ENCODE assay signal across 8 cellular contexts in the genomic region with DNA sequence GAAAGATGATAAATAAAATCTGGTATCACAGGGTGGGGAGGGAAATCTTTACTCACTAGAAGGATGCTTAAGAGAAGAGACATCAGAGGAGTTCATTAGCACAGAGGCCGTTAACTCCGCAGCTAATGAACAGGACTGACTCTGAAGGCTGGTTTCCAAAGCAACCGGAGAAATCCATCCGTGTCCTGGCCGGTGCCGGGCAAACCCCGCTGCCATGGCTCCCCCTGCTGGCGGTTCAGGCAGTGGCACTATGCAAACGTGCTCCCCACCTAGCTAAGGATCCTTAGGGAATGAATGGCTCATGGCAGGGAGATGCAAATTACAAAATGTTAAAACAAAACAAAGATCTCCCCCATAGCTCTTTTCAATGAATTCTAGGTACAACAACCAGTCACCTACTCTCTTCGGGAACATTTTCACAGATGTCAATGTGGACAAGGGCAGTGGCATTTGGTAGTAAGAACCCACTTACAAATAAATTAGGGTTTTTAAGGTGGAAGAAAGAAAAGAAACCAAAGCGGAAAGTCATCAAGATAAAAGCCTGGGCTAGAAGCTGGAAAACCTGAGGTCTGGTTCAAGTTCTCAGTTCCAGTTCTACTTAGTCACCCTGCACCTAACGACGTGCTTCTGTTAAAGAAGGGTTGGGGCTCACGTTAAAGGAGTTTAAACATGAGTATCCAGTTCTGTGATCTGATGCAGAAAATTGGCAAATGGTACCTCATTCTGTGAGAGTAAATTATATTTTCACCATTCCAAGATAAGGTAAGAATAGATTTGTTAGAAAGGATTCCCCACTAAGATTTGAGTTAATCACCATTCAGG.
DNase-seq lines count a peak whose midpoint lies in the region; ATAC-seq and TF ChIP-seq lines count a peak whose summit lies in the region.

No MANE protein-coding gene starts in this region.

- H3K27me3 Mint-ChIP-seq in type B pancreatic cell, result no peaks in the 10 kb centered on the region

- H3K9me3 Mint-ChIP-seq in type B pancreatic cell, result no peaks in the 10 kb centered on the region

- DNase-seq in SKM-1 treated with dmso at 0.1 percent for 144 hours (lab: John Stamatoyannopoulos, UW; ENCODE audit: unreplicated experiment) (peak; percentile 1), SKM-1 (lab: John Stamatoyannopoulos, UW; ENCODE audit: unreplicated experiment) (no peak), RKO (ENCODE audit: low spot score) (peak; percentile 80), glomerular visceral epithelial cell (ENCODE audit: extremely low spot score) (peak; percentile 75), ovary (peak; percentile 80 to 91 (median 87)), type B pancreatic cell (ENCODE audit: extremely low spot score, unreplicated experiment) (peak; percentile 83)
- peak; percentile 29 for DNase-seq in activated gamma-delta T cell treated with anti-CD3 and anti-CD28 coated beads, Interleukin-2, amount 50 U/mL, for 16 hours (ENCODE audit: low read depth)

- peaks cover 2% of the 10 kb centered on the region for H3K4me1 ChIP-seq in ovary (ENCODE audit: insufficient read depth)

- H3K27ac Mint-ChIP-seq in type B pancreatic cell, result peak overlapping the region; percentile 24

- H3K36me3 ChIP-seq in ovary, result no peaks in the 10 kb centered on the region

- no peak for TF ChIP-seq EP300 in ovary (IDR thresholded peaks at IDR 0.05)

- intact Hi-C loops in ovary (cut with DNase I), result no loop called here

- TF ChIP-seq POLR2A in ovary (IDR thresholded peaks at IDR 0.05), result no peak

- H3K4me1 Mint-ChIP-seq in type B pancreatic cell (ENCODE audit: unreplicated experiment), result peaks cover 5% of the 10 kb centered on the region

- ATAC-seq in HG03354 (IDR thresholded peaks at IDR 0.05; ENCODE audit: poor library complexity, severe bottlenecking, unreplicated experiment), result peak; percentile 82

- WGBS in ovary, 3 donors, result 28 to 30% (median 29%) methylated on average over 14 of the region's 14 CpGs

- no peaks in the 10 kb centered on the region for H3K27me3 ChIP-seq in ovary

- no peak overlapping the region for H3K27ac ChIP-seq in ovary

- TF ChIP-seq CTCF in ovary (IDR thresholded peaks at IDR 0.05), result peak; percentile 69 to 87 (median 87)
- peak; percentile 96 for TF ChIP-seq CTCF in type B pancreatic cell (conservative IDR thresholded peaks at IDR 0.05)

- H3K4me3 Mint-ChIP-seq in type B pancreatic cell, result no peak overlapping the region

- no peak overlapping the region for H3K4me3 ChIP-seq in ovary

- H3K36me3 Mint-ChIP-seq in type B pancreatic cell, result peaks cover 44% of the 10 kb centered on the region

- H3K9me3 ChIP-seq in ovary, result no peaks in the 10 kb centered on the region
